Comparison of ENCODE assay signal across 13 cellular contexts in genomic region chr1:184596950-184597651, GRCh38.
DNase-seq lines count a peak whose midpoint lies in the region; ATAC-seq and TF ChIP-seq lines count a peak whose summit lies in the region.
"Had no signal": no experiment of that assay in that cellular context is flagged by ENCODE, and none has a peak within 500 bp of the region (broad histone marks: within the 10 kb centered on the region; RNA-seq: fewer than 3 reads in every experiment).

No MANE protein-coding gene starts in this region.

- H3K9ac ChIP-seq in SK-N-SH: no peak overlapping the region

- ATAC-seq in HG03108 (IDR thresholded peaks at IDR 0.05; ENCODE audit: unreplicated experiment): no peak

- peak; percentile 32 for DNase-seq in HEK293T (ENCODE audit: extremely low spot score)
- DNase-seq in SK-N-SH: peak; percentile 41
- DNase-seq in fibroblast of villous mesenchyme (ENCODE audit: low read depth): no peak
- no peak for DNase-seq in retinal pigment epithelial cell (ENCODE audit: low read depth)
- no peak for DNase-seq in NCI-H510A treated with DMSO at 0.1 percent for 48 hours (lab: John Stamatoyannopoulos, UW)
- DNase-seq in hepatic stellate cell (ENCODE audit: low spot score): no peak
- DNase-seq: activated gamma-delta T cell; CD4-positive, CD25-positive, alpha-beta regulatory T cell; NCI-H2171; posterior cingulate gyrus; stimulated activated CD4-positive, alpha-beta T cell treated with anti-CD3 and anti-CD28 coated beads, Interleukin-15, amount 100 ng/mL, for 24 hours had no signal

- H3K4me1 ChIP-seq in SK-N-SH (ENCODE audit: control insufficient read depth in 1 of 2, insufficient read depth in 2 of 2, low read depth in 1 of 2, low read length in 1 of 2): peaks cover 11 to 30% of the 10 kb centered on the region in 2 experiments; a peak in 3 of 4 replicates
- H3K4me1 ChIP-seq: ascending aorta had no signal

- WGBS in SK-N-SH (ENCODE audit: low lambda C conversion rate): 78% methylated on average over 8 of the region's 8 CpGs

- TF ChIP-seq EP300 in SK-N-SH (IDR thresholded peaks at IDR 0.05; ENCODE audit: borderline replicate concordance in 1 of 2, low read depth in 1 of 2, low read length in 1 of 2): no peak

- H4K20me1 ChIP-seq in SK-N-SH (ENCODE audit: insufficient read depth): no peaks in the 10 kb centered on the region

- H3K9me3 ChIP-seq in SK-N-SH: no peaks in the 10 kb centered on the region
- H3K9me3 ChIP-seq: ascending aorta had no signal

- no peaks in the 10 kb centered on the region for H3K27me3 ChIP-seq in SK-N-SH (ENCODE audit: insufficient read depth)
- H3K27me3 ChIP-seq: ascending aorta had no signal

- H2AFZ ChIP-seq in SK-N-SH (ENCODE audit: low read depth): no peak overlapping the region

- no peaks in the 10 kb centered on the region for H3K9me2 ChIP-seq in SK-N-SH

- POLR2A ChIA-PET in HEK293T (lab: Yijun Ruan, JAX) (no interaction called here), SK-N-SH (lab: Yijun Ruan, JAX) (no interaction called here)

- H3K4me3 ChIP-seq in SK-N-SH (ENCODE audit: low read depth in 2 of 2, low read length in 1 of 2): no peak overlapping the region
- no peak overlapping the region for H3K4me3 ChIP-seq in fibroblast of villous mesenchyme (ENCODE audit: low read depth, low read length)
- no peak overlapping the region for H3K4me3 ChIP-seq in retinal pigment epithelial cell (ENCODE audit: low read length)
- H3K4me3 ChIP-seq: ascending aorta had no signal

- no peak for TF ChIP-seq RAD21 in SK-N-SH (IDR thresholded peaks at IDR 0.05; ENCODE audit: low read length)

- H3K4me2 ChIP-seq in SK-N-SH: 0 out of 2 replicates have a peak overlapping the region, but pooled peaks have one; percentile 9

- H3K79me2 ChIP-seq in SK-N-SH (ENCODE audit: insufficient read depth): no peaks in the 10 kb centered on the region

- no peaks in the 10 kb centered on the region for H3F3A ChIP-seq in SK-N-SH (replicated peaks; ENCODE audit: insufficient read depth)

- H3K27ac ChIP-seq in SK-N-SH (ENCODE audit: low read depth in 2 of 2, low read length in 1 of 2): peak overlapping the region; percentile 18 to 30; a peak in 1 of 4 replicates
- H3K27ac ChIP-seq: ascending aorta had no signal

- TF ChIP-seq CTCF in SK-N-SH (IDR thresholded peaks at IDR 0.05) (peak; percentile 29), fibroblast of villous mesenchyme (IDR thresholded peaks at IDR 0.05; ENCODE audit: insufficient read depth, low read depth, low read length) (peak; percentile 25), retinal pigment epithelial cell (conservative IDR thresholded peaks at IDR 0.05; ENCODE audit: low read depth, low read length) (peak; percentile 16)

- H3K36me3 ChIP-seq in SK-N-SH (replicated peaks in 1 of 2; ENCODE audit: control insufficient read depth in 1 of 2, insufficient read depth in 2 of 2, low read length in 1 of 2): no peaks in the 10 kb centered on the region
- H3K36me3 ChIP-seq: ascending aorta had no signal

- CTCF ChIA-PET in HEK293T (lab: Yijun Ruan, JAX) (no interaction called here), SK-N-SH (lab: Yijun Ruan, JAX) (interaction anchor here (1.0 to 1.1 kb wide), 2 partner anchors 10 to 397 kb away, joined by 3 read pairs; no protein-coding TSS in a partner anchor)

TF ChIP-seq in HEK293T, 16 proteins besides CTCF, POLR2A, EP300 and RAD21:
- no peak for TF ChIP-seq LEF1 (IDR thresholded peaks at IDR 0.05; ENCODE audit: borderline replicate concordance)
- TF ChIP-seq, protein P1, sequence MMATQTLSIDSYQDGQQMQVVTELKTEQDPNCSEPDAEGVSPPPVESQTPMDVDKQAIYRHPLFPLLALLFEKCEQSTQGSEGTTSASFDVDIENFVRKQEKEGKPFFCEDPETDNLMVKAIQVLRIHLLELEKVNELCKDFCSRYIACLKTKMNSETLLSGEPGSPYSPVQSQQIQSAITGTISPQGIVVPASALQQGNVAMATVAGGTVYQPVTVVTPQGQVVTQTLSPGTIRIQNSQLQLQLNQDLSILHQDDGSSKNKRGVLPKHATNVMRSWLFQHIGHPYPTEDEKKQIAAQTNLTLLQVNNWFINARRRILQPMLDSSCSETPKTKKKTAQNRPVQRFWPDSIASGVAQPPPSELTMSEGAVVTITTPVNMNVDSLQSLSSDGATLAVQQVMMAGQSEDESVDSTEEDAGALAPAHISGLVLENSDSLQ (IDR thresholded peaks at IDR 0.05): peak; percentile 47
- TF ChIP-seq TARDBP (IDR thresholded peaks at IDR 0.05): no peak
- TF ChIP-seq L3MBTL2 (conservative IDR thresholded peaks at IDR 0.05): no peak
TF ChIP-seq in HEK293T: peak in this region for 1.

TF ChIP-seq in SK-N-SH, 30 proteins besides CTCF, POLR2A, EP300 and RAD21:
- TF ChIP-seq TAF1 (IDR thresholded peaks at IDR 0.05; ENCODE audit: borderline replicate concordance, low read depth, low read length): no peak
- TF ChIP-seq GABPA (IDR thresholded peaks at IDR 0.05; ENCODE audit: low read depth): no peak
- no peak for TF ChIP-seq REST (IDR thresholded peaks at IDR 0.05; ENCODE audit: low read depth, low read length)
- no peak for TF ChIP-seq NRF1 (IDR thresholded peaks at IDR 0.05; ENCODE audit: low read depth, low read length)
- no peak for TF ChIP-seq NFIC (IDR thresholded peaks at IDR 0.05; ENCODE audit: borderline replicate concordance)
- TF ChIP-seq PBX3 (IDR thresholded peaks at IDR 0.05): no peak
- TF ChIP-seq GATA2 (CRISPR knock-in tag; IDR thresholded peaks at IDR 0.05): no peak
- no peak for TF ChIP-seq SIN3A (IDR thresholded peaks at IDR 0.05; ENCODE audit: borderline replicate concordance, low read depth, low read length)
- TF ChIP-seq, protein P2, sequence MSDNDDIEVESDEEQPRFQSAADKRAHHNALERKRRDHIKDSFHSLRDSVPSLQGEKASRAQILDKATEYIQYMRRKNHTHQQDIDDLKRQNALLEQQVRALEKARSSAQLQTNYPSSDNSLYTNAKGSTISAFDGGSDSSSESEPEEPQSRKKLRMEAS (IDR thresholded peaks at IDR 0.05; ENCODE audit: low read depth): no peak
- TF ChIP-seq ELF1 (IDR thresholded peaks at IDR 0.05): no peak
- TF ChIP-seq, protein P3, sequence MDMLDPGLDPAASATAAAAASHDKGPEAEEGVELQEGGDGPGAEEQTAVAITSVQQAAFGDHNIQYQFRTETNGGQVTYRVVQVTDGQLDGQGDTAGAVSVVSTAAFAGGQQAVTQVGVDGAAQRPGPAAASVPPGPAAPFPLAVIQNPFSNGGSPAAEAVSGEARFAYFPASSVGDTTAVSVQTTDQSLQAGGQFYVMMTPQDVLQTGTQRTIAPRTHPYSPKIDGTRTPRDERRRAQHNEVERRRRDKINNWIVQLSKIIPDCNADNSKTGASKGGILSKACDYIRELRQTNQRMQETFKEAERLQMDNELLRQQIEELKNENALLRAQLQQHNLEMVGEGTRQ (IDR thresholded peaks at IDR 0.05; ENCODE audit: borderline replicate concordance, low read depth, low read length): no peak
- no peak for TF ChIP-seq JUND (IDR thresholded peaks at IDR 0.05)
TF ChIP-seq in SK-N-SH: peak in this region for 0.

Comparison
In these comparisons a context has a peak if more than half of its experiments do, and no peak if none do; other contexts are left out.
1. DNase-seq: peak in HEK293T (single experiment) and SK-N-SH (single experiment); none in fibroblast of villous mesenchyme (single experiment), retinal pigment epithelial cell (single experiment), NCI-H510A treated with DMSO at 0.1 percent for 48 hours (single experiment) and hepatic stellate cell (single experiment).
2. Peak in every context shown above with its lines, with median percentiles within 50 percentile points of each other: CTCF ChIP-seq.